In genomic region chr1:39406533-39407478, GRCh38 we compare ENCODE assay signal across 9 cellular contexts.
DNase-seq lines count a peak whose midpoint lies in the region; ATAC-seq, FAIRE-seq and TF ChIP-seq lines count a peak whose summit lies in the region.
"Had no signal": no experiment of that assay in that cellular context is flagged by ENCODE, and none has a peak within 500 bp of the region (broad histone marks: within the 10 kb centered on the region; RNA-seq: fewer than 3 reads in every experiment).

No MANE protein-coding gene starts in this region.

- H3K27me3 Mint-ChIP-seq in Caco-2 (ENCODE audit: insufficient read depth, unreplicated experiment), result no peaks in the 10 kb centered on the region

- H3K4me1 Mint-ChIP-seq in Caco-2 (ENCODE audit: low read depth, unreplicated experiment), result peaks cover 22% of the 10 kb centered on the region

- CTCF ChIA-PET in Caco-2 (lab: Charles Lee), result interaction anchor here (1.0 to 1.2 kb wide), 3 partner anchors 8 to 19 kb away, joined by 4 to 7 read pairs (median 6); no protein-coding TSS in a partner anchor
- CTCF ChIA-PET in RWPE1 (lab: Yijun Ruan, JAX), result interaction anchor here (1.2 kb wide), 1 partner anchor 34 kb away, joined by 4 read pairs; no protein-coding TSS in a partner anchor
- CTCF ChIA-PET in endothelial cell of umbilical vein (lab: Charles Lee), result interaction anchor here (1.2 to 11.9 kb wide), 2 partner anchors 12 to 20 kb away, joined by 4 to 273 read pairs; no protein-coding TSS in a partner anchor

- H3K4me3 ChIP-seq in Caco-2 (ENCODE audit: low read depth, low read length) (no peak overlapping the region), endothelial cell of umbilical vein (replicated peaks in 1 of 3; ENCODE audit: insufficient read depth in 1 of 3, low read depth in 1 of 3, low read length in 3 of 3) (no peak overlapping the region), neutrophil (ENCODE audit: low read depth in 1 of 2, low read length in 1 of 2) (no peak overlapping the region)

- H3K9me3 Mint-ChIP-seq in Caco-2 (ENCODE audit: unreplicated experiment), result no peaks in the 10 kb centered on the region

- no peak for DNase-seq in Caco-2
- DNase-seq in RWPE1 (ENCODE audit: low spot score), result no peak
- peak; percentile 37 for DNase-seq in endothelial cell of umbilical vein (ENCODE audit: low read depth, low spot score)
- no peak for DNase-seq in activated gamma-delta T cell (lab: John Stamatoyannopoulos, UW)
- no peak for DNase-seq in GM19240 (ENCODE audit: insufficient read length, low spot score)

- no peak for FAIRE-seq in endothelial cell of umbilical vein (lab: Jason Lieb, UNC)
- FAIRE-seq: GM12878 had no signal

- H3K9me3 ChIP-seq in Caco-2 (no peaks in the 10 kb centered on the region), endothelial cell of umbilical vein (replicated peaks; ENCODE audit: control insufficient read depth, insufficient read depth, low read length) (no peaks in the 10 kb centered on the region), neutrophil (no peaks in the 10 kb centered on the region)

- peaks cover 51% of the 10 kb centered on the region for H3K79me2 ChIP-seq in endothelial cell of umbilical vein (ENCODE audit: control insufficient read depth, insufficient read depth, low read length)

- intact Hi-C loops in Caco-2 (cut with micrococcal nuclease; ENCODE audit: unreplicated experiment), result no loop called here
- intact Hi-C loops in endothelial cell of umbilical vein (cut with micrococcal nuclease), result loop anchor here (5.0 kb wide), 1 partner anchor 215 kb away; no protein-coding TSS in a partner anchor

- no peak overlapping the region for H3K9ac ChIP-seq in endothelial cell of umbilical vein (replicated peaks; ENCODE audit: extremely low read depth, insufficient read depth, low read length)

- H3K27ac ChIP-seq in RWPE1 (peak overlapping the region; percentile 54), endothelial cell of umbilical vein (ENCODE audit: insufficient read depth, low read depth, low read length) (no peak overlapping the region), neutrophil (peak overlapping the region; percentile 79)

- peaks cover 23% of the 10 kb centered on the region for H3K36me3 Mint-ChIP-seq in Caco-2 (ENCODE audit: insufficient read depth, unreplicated experiment)

- no peak overlapping the region for H3K4me2 ChIP-seq in endothelial cell of umbilical vein (ENCODE audit: insufficient read depth, low read length)

- no peaks in the 10 kb centered on the region for H3K9me1 ChIP-seq in endothelial cell of umbilical vein (replicated peaks; ENCODE audit: control insufficient read depth, extremely low read depth, insufficient read depth, low read length)

- ATAC-seq in HG02623 (IDR thresholded peaks at IDR 0.05; ENCODE audit: unreplicated experiment), result no peak
- ATAC-seq in GM18517 (IDR thresholded peaks at IDR 0.05; ENCODE audit: unreplicated experiment), result no peak
- ATAC-seq: GM12878 had no signal

- H2AFZ ChIP-seq in endothelial cell of umbilical vein (ENCODE audit: low read depth, low read length), result no peak overlapping the region

- H4K20me1 ChIP-seq in endothelial cell of umbilical vein (replicated peaks; ENCODE audit: control insufficient read depth, extremely low read depth, insufficient read depth, low read length), result peaks cover 5% of the 10 kb centered on the region

- H3K36me3 ChIP-seq in Caco-2 (ENCODE audit: control insufficient read depth, insufficient read depth, low read length) (no peaks in the 10 kb centered on the region), endothelial cell of umbilical vein (ENCODE audit: control insufficient read depth in 2 of 2, extremely low read depth in 1 of 2, insufficient read depth in 2 of 2, low read length in 2 of 2) (peaks cover 0 to under 1% of the 10 kb centered on the region in 2 experiments), neutrophil (no peaks in the 10 kb centered on the region)

- peak overlapping the region; percentile 82 for H3K4me3 Mint-ChIP-seq in Caco-2 (ENCODE audit: unreplicated experiment)

- dilution Hi-C loops in endothelial cell of umbilical vein (cut with MboI; ENCODE audit: extremely low pct_ligation_motif_present, low sequenced_read_pairs), result no loop called here

- BruUV-seq in Caco-2 (replicated peaks; lab: Mats Ljungman, UMichigan) (no TSS peak), endothelial cell of umbilical vein (replicated peaks; lab: Mats Ljungman, UMichigan) (no TSS peak)

- H3K4me1 ChIP-seq in Caco-2 (peaks cover 23% of the 10 kb centered on the region), endothelial cell of umbilical vein (ENCODE audit: control insufficient read depth, extremely low read depth, insufficient read depth, low read length) (peaks cover 41% of the 10 kb centered on the region), neutrophil (ENCODE audit: control insufficient read depth in 1 of 2, insufficient read depth in 1 of 2, low read depth in 1 of 2, low read length in 1 of 2) (peaks cover 47 to 65% of the 10 kb centered on the region in 2 experiments)

- H3K27me3 ChIP-seq in Caco-2 (replicated peaks; ENCODE audit: control insufficient read depth, insufficient read depth, low read length) (no peaks in the 10 kb centered on the region), endothelial cell of umbilical vein (ENCODE audit: control insufficient read depth in 2 of 2, insufficient read depth in 2 of 2, low read length in 2 of 2) (no peaks in the 10 kb centered on the region), neutrophil (no peaks in the 10 kb centered on the region)

- POLR2A ChIA-PET in Caco-2 (lab: Charles Lee) (interaction anchor here (0.8 to 1.0 kb wide), 2 partner anchors 8 to 20 kb away, joined by 3 read pairs; no protein-coding TSS in a partner anchor), RWPE1 (lab: Yijun Ruan, JAX; ENCODE audit: low non-redundant PET) (no interaction called here), endothelial cell of umbilical vein (lab: Charles Lee) (interaction anchor here (0.6 kb wide), 1 partner anchor 181 kb away, joined by 5 read pairs; no protein-coding TSS in a partner anchor)

- peak overlapping the region; percentile 84 for H3K27ac Mint-ChIP-seq in Caco-2 (ENCODE audit: unreplicated experiment)

- TF ChIP-seq CTCF in Caco-2 (IDR thresholded peaks at IDR 0.05; ENCODE audit: insufficient read depth in 1 of 2, low read depth in 1 of 2, low read length in 1 of 2, severe bottlenecking in 1 of 2, unreplicated experiment in 1 of 2) (no peak), RWPE1 (conservative IDR thresholded peaks at IDR 0.05; ENCODE audit: low read depth) (no peak), endothelial cell of umbilical vein (IDR thresholded peaks at IDR 0.05; ENCODE audit: extremely low read depth in 1 of 2, insufficient read depth in 1 of 2, low read depth in 1 of 2, low read length in 2 of 2) (no peak), neutrophil (IDR thresholded peaks at IDR 0.05) (no peak)

- no peak for TF ChIP-seq POLR2A in endothelial cell of umbilical vein (IDR thresholded peaks at IDR 0.05; ENCODE audit: low read depth, low read length)

TF ChIP-seq in endothelial cell of umbilical vein, 7 proteins besides CTCF, POLR2A, EP300 and RAD21:
- TF ChIP-seq POLR2AphosphoS5 (IDR thresholded peaks at IDR 0.05; ENCODE audit: insufficient read depth, low read depth, low read length) (no peak), MYC (IDR thresholded peaks at IDR 0.05; ENCODE audit: low read depth, low read length) (no peak), EZH2 (IDR thresholded peaks at IDR 0.05; ENCODE audit: borderline replicate concordance, low read depth, low read length, severe bottlenecking) (no peak)
TF ChIP-seq in endothelial cell of umbilical vein: peak in this region for 0.
